3 cellular contexts compared by ENCODE assay signal in genomic region chr11:119972281-119972680, GRCh38.
"Had no signal": no experiment of that assay in that cellular context is flagged by ENCODE, and none has a peak within 500 bp of the region (broad histone marks: within the 10 kb centered on the region; RNA-seq: fewer than 3 reads in every experiment).

No MANE protein-coding gene starts in this region.

- DNase-seq: GDM1, GF-D8 had no signal

- ATAC-seq: GM12878 had no signal

- H3K4me3 ChIP-seq: GM12878 had no signal
